In genomic region chr15:84800365-84800806, GRCh38 we compare ENCODE assay signal across 1 cellular context.
TF ChIP-seq lines count a peak whose summit lies in the region.

No MANE protein-coding gene starts in this region.

TF ChIP-seq in HepG2, 621 proteins besides CTCF, POLR2A, EP300 and RAD21:
- TF ChIP-seq TFDP2 (CRISPR knock-in tag; IDR thresholded peaks at IDR 0.05) (no peak), ATF7 (IDR thresholded peaks at IDR 0.05) (peak; percentile 7; the same call in 1 of the 2 replicates), ATF7 (CRISPR knock-in tag; IDR thresholded peaks at IDR 0.05) (no peak)
